ENCODE assay signal across 30 cellular contexts in the genomic region with DNA sequence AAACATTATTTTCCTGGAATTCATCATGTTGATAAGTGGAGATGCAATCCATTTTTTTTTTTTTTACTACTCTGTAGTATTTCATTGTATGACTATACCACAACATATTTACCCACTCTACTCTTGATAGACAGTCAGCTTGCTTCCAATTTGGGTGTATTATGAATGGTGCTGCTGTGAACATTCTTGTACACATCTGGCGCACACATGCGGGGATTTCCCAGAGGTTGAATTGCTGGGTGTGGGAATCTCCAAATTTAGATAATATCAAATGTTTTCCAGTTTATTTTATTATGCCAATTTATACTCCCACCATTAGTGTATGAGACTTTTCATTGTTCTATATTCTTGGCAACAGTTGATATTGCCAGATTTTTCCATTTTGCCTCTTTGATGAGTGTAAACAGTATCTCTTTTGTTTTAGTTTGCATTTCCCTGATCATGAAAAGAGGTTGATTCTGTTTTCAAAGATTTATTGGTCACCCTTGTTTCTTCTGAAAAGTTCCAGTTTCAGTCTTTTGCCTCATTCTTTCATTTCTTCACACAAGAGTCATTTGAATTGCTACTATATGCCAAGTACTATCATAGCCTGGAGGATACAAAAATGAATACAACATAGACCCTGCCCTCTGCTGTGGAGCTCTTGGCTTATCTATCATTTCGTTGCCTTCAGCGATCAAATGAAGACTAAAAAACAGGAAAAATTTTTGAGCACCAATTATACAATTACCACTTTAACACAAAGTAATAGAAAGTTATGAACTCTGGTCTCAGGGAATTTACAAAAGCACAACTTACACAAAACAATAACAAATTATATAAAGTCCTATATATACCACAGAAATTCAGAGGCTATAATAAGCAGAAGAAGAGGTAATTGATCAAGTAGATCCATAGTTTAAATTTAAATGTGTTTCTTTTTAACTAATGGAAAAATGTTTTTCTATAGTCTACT. TPM values are rescaled to one million over a fixed set of nuclear protein-coding genes. Genes with fewer than 3 reads are reported as not detected.
DNase-seq lines count a peak whose midpoint lies in the region; ATAC-seq, FAIRE-seq and TF ChIP-seq lines count a peak whose summit lies in the region.
"Had no signal": no experiment of that assay in that cellular context is flagged by ENCODE, and none has a peak within 500 bp of the region (broad histone marks: within the 10 kb centered on the region; RNA-seq: fewer than 3 reads in every experiment).

No MANE protein-coding gene starts in this region.

- no peaks in the 10 kb centered on the region for H3K9me3 ChIP-seq in T-helper 17 cell (ENCODE audit: control insufficient read depth, low read length, poor library complexity, severe bottlenecking)
- no peaks in the 10 kb centered on the region for H3K9me3 ChIP-seq in pancreas
- H3K9me3 ChIP-seq: esophagus squamous epithelium, left lung, upper lobe of right lung had no signal

- POLR2A ChIA-PET in activated CD4-positive, alpha-beta memory T cell treated with anti-CD3 and anti-CD28 coated beads for 36 hours (lab: Charles Lee): no interaction called here
- POLR2A ChIA-PET in activated CD4-positive, alpha-beta memory T cell treated with anti-CD3 and anti-CD28 coated beads, Interleukin-2, amount 10 ng/mL, durations not matched to agents 7 days and 5 days (lab: Charles Lee): no interaction called here

- no peaks in the 10 kb centered on the region for H3K27me3 ChIP-seq in pancreas
- H3K27me3 ChIP-seq: esophagus squamous epithelium, left lung, upper lobe of right lung had no signal

- peaks cover 7% of the 10 kb centered on the region for H3K4me1 Mint-ChIP-seq in activated CD4-positive, alpha-beta memory T cell treated with anti-CD3 and anti-CD28 coated beads for 36 hours (ENCODE audit: low read depth)
- peaks cover 2% of the 10 kb centered on the region for H3K4me1 Mint-ChIP-seq in activated CD4-positive, alpha-beta memory T cell treated with anti-CD3 and anti-CD28 coated beads, Interleukin-2, amount 10 ng/mL, durations not matched to agents 7 days and 5 days
- peaks cover 9% of the 10 kb centered on the region for H3K4me1 Mint-ChIP-seq in T-helper 17 cell

- WGBS in pancreas, 2 donors: 74 to 88% methylated on average over 4 of the region's 4 CpGs

- DNase-seq in activated CD4-positive, alpha-beta memory T cell treated with anti-CD3 and anti-CD28 coated beads for 36 hours: peak; percentile 35
- DNase-seq in activated CD4-positive, alpha-beta memory T cell treated with anti-CD3 and anti-CD28 coated beads, Interleukin-2, amount 10 ng/mL, durations not matched to agents 7 days and 5 days: no peak
- DNase-seq in T-helper 17 cell: no peak
- DNase-seq in pancreas: no peak
- DNase-seq in NCI-H446 treated with DMSO at 0.1 percent for 48 hours (lab: John Stamatoyannopoulos, UW): no peak
- DNase-seq: activated CD8-positive, alpha-beta memory T cell treated with anti-CD3 and anti-CD28 coated beads for 24 hours; COR-L47; DMS79 treated with DMSO at 0.1 percent for 48 hours; effector memory CD4-positive, alpha-beta T cell; esophagus squamous epithelium; immature natural killer cell; Kasumi-1; left lung; NCI-H1092; NCI-H2081; PC-9; SIG-M5; stimulated activated CD4-positive, alpha-beta T cell treated with anti-CD3 and anti-CD28 coated beads, Interleukin-4, amount 100 ng/mL, for 1 hour; upper lobe of right lung; WERI-Rb-1 had no signal

- H3K27ac Mint-ChIP-seq in activated CD4-positive, alpha-beta memory T cell treated with anti-CD3 and anti-CD28 coated beads for 36 hours: no peak overlapping the region
- no peak overlapping the region for H3K27ac Mint-ChIP-seq in activated CD4-positive, alpha-beta memory T cell treated with anti-CD3 and anti-CD28 coated beads, Interleukin-2, amount 10 ng/mL, durations not matched to agents 7 days and 5 days
- no peak overlapping the region for H3K27ac Mint-ChIP-seq in T-helper 17 cell
- H3K27ac Mint-ChIP-seq: activated naive CD4-positive, alpha-beta T cell treated with anti-CD3 and anti-CD28 coated beads, Interleukin-2, amount 50 U/mL, for 72 hours; activated T-helper 1 cell treated with anti-CD3 and anti-CD28 coated beads, Interleukin-12 subunit alpha, Interleukin-12 subunit beta, Interleukin-2, Interleukin-4 antibody, amounts not matched to agents 30 ng/mL and 10 ng/mL and 1 ng/mL, durations not matched to agents 14 hours and 24 hours and 36 hours; immature natural killer cell; T-helper 1 cell treated with Interleukin-12 subunit alpha and Interleukin-12 subunit beta and Interleukin-4 antibody, amounts not matched to agents 30 μg/mL and 1 μg/mL, for 36 hours had no signal

- CTCF ChIA-PET in activated CD4-positive, alpha-beta memory T cell treated with anti-CD3 and anti-CD28 coated beads for 36 hours (lab: Charles Lee): no interaction called here
- CTCF ChIA-PET in activated CD4-positive, alpha-beta memory T cell treated with anti-CD3 and anti-CD28 coated beads, Interleukin-2, amount 10 ng/mL, durations not matched to agents 7 days and 5 days (lab: Charles Lee): interaction anchor here (1.0 kb wide), 1 partner anchor 183 kb away, joined by 3 read pairs; a partner anchor contains a TSS

- H3K4me1 ChIP-seq in pancreas: no peaks in the 10 kb centered on the region
- H3K4me1 ChIP-seq: esophagus squamous epithelium, left lung, upper lobe of right lung had no signal

- peak; percentile 40 for ATAC-seq in GM19463 (IDR thresholded peaks at IDR 0.05; ENCODE audit: unreplicated experiment)
- ATAC-seq in T-helper 17 cell: peak; percentile 59
- ATAC-seq in pancreas: no peak
- ATAC-seq in GM21576 (IDR thresholded peaks at IDR 0.05; ENCODE audit: unreplicated experiment): no peak
- ATAC-seq in HG02870 (IDR thresholded peaks at IDR 0.05; ENCODE audit: unreplicated experiment): no peak
- ATAC-seq: left lung, upper lobe of right lung had no signal

- no peaks in the 10 kb centered on the region for H3K36me3 ChIP-seq in pancreas
- H3K36me3 ChIP-seq: esophagus squamous epithelium, left lung, upper lobe of right lung, WERI-Rb-1 had no signal

- H3K27me3 Mint-ChIP-seq in activated CD4-positive, alpha-beta memory T cell treated with anti-CD3 and anti-CD28 coated beads for 36 hours: peaks cover under 1% of the 10 kb centered on the region
- H3K27me3 Mint-ChIP-seq in activated CD4-positive, alpha-beta memory T cell treated with anti-CD3 and anti-CD28 coated beads, Interleukin-2, amount 10 ng/mL, durations not matched to agents 7 days and 5 days: peaks cover 32% of the 10 kb centered on the region
- H3K27me3 Mint-ChIP-seq in T-helper 17 cell: peaks cover 11% of the 10 kb centered on the region

- TF ChIP-seq CTCF in pancreas (IDR thresholded peaks at IDR 0.05): no peak

- peak; percentile 26 for FAIRE-seq in pancreas (lab: Jason Lieb, UNC)
- FAIRE-seq: HTR-8/SVneo had no signal

- intact Hi-C loops in activated CD4-positive, alpha-beta memory T cell treated with anti-CD3 and anti-CD28 coated beads for 36 hours (cut with micrococcal nuclease): no loop called here
- intact Hi-C loops in pancreas (cut with DNase I): no loop called here

- H3K27ac ChIP-seq in pancreas: no peak overlapping the region
- H3K27ac ChIP-seq: esophagus squamous epithelium, left lung, PC-9, upper lobe of right lung, WERI-Rb-1 had no signal

- peaks cover 2% of the 10 kb centered on the region for H3K36me3 Mint-ChIP-seq in activated CD4-positive, alpha-beta memory T cell treated with anti-CD3 and anti-CD28 coated beads for 36 hours
- H3K36me3 Mint-ChIP-seq in activated CD4-positive, alpha-beta memory T cell treated with anti-CD3 and anti-CD28 coated beads, Interleukin-2, amount 10 ng/mL, durations not matched to agents 7 days and 5 days (ENCODE audit: low read depth): no peaks in the 10 kb centered on the region
- peaks cover 2% of the 10 kb centered on the region for H3K36me3 Mint-ChIP-seq in T-helper 17 cell (ENCODE audit: low read depth)
- H3K36me3 Mint-ChIP-seq: activated naive CD4-positive, alpha-beta T cell treated with anti-CD3 and anti-CD28 coated beads, Interleukin-2, amount 50 U/mL, for 72 hours had no signal

- no peaks in the 10 kb centered on the region for H3K9me3 Mint-ChIP-seq in activated CD4-positive, alpha-beta memory T cell treated with anti-CD3 and anti-CD28 coated beads for 36 hours
- no peaks in the 10 kb centered on the region for H3K9me3 Mint-ChIP-seq in activated CD4-positive, alpha-beta memory T cell treated with anti-CD3 and anti-CD28 coated beads, Interleukin-2, amount 10 ng/mL, durations not matched to agents 7 days and 5 days
- H3K9me3 Mint-ChIP-seq: activated T-helper 1 cell treated with anti-CD3 and anti-CD28 coated beads, Interleukin-12 subunit alpha, Interleukin-12 subunit beta, Interleukin-2, Interleukin-4 antibody, amounts not matched to agents 30 ng/mL and 10 ng/mL and 1 ng/mL, durations not matched to agents 14 hours and 24 hours and 36 hours; immature natural killer cell; T-helper 1 cell treated with Interleukin-12 subunit alpha and Interleukin-12 subunit beta and Interleukin-4 antibody, amounts not matched to agents 30 μg/mL and 1 μg/mL, for 36 hours had no signal

- H3K4me3 ChIP-seq in pancreas: no peak overlapping the region
- H3K4me3 ChIP-seq: esophagus squamous epithelium, left lung, PC-9, smooth muscle cell, upper lobe of right lung had no signal

- no peak overlapping the region for H3K4me3 Mint-ChIP-seq in activated CD4-positive, alpha-beta memory T cell treated with anti-CD3 and anti-CD28 coated beads for 36 hours
- H3K4me3 Mint-ChIP-seq in activated CD4-positive, alpha-beta memory T cell treated with anti-CD3 and anti-CD28 coated beads, Interleukin-2, amount 10 ng/mL, durations not matched to agents 7 days and 5 days: no peak overlapping the region
- H3K4me3 Mint-ChIP-seq in T-helper 17 cell: no peak overlapping the region
- H3K4me3 Mint-ChIP-seq: activated T-helper 1 cell treated with anti-CD3 and anti-CD28 coated beads, Interleukin-12 subunit alpha, Interleukin-12 subunit beta, Interleukin-2, Interleukin-4 antibody, amounts not matched to agents 30 ng/mL and 10 ng/mL and 1 ng/mL, durations not matched to agents 14 hours and 24 hours and 36 hours; immature natural killer cell; T-helper 1 cell treated with Interleukin-12 subunit alpha and Interleukin-12 subunit beta and Interleukin-4 antibody, amounts not matched to agents 30 μg/mL and 1 μg/mL, for 36 hours had no signal

RNA-seq across cellular contexts. Expression of a gene that starts 17.1 kb away (rescaled TPM):
- 10 to 100 TPM; 42.3 to 43.4 TPM for total RNA-seq in activated CD4-positive, alpha-beta memory T cell treated with anti-CD3 and anti-CD28 coated beads for 36 hours
- 10 to 100 TPM; 45.2 to 49.9 TPM for total RNA-seq in activated CD4-positive, alpha-beta memory T cell treated with anti-CD3 and anti-CD28 coated beads, Interleukin-2, amount 10 ng/mL, durations not matched to agents 7 days and 5 days
- total RNA-seq in T-helper 17 cell (10 to 100 TPM; 49.5 to 62.4 TPM), pancreas (10 to 100 TPM; 12.0 to 66.7 (median 15.5) TPM)
- 10 to 100 TPM in 1 of 2 donors, 1 to 10 TPM in 1; 7.4 to 10.4 TPM for polyA plus RNA-seq in pancreas

RNA-seq across cellular contexts. Expression of a gene that starts 24.2 kb away (rescaled TPM):
- total RNA-seq in activated CD4-positive, alpha-beta memory T cell treated with anti-CD3 and anti-CD28 coated beads for 36 hours: not detected
- not detected for total RNA-seq in activated CD4-positive, alpha-beta memory T cell treated with anti-CD3 and anti-CD28 coated beads, Interleukin-2, amount 10 ng/mL, durations not matched to agents 7 days and 5 days
- under 1 TPM in 1 of 2 donors, not detected in 1; 0.23 TPM for total RNA-seq in T-helper 17 cell
- 1 to 10 TPM; 1.7 to 2.9 (median 2.0) TPM for total RNA-seq in pancreas
- 1 to 10 TPM; 1.3 to 1.6 TPM for polyA plus RNA-seq in pancreas
- total RNA-seq: A172; activated naive CD4-positive, alpha-beta T cell treated with anti-CD3 and anti-CD28 coated beads, Interleukin-2, amount 50 U/mL, for 72 hours; activated T-helper 1 cell treated with anti-CD3 and anti-CD28 coated beads, Interleukin-12 subunit alpha, Interleukin-12 subunit beta, Interleukin-2, Interleukin-4 antibody, amounts not matched to agents 30 ng/mL and 10 ng/mL and 1 ng/mL, durations not matched to agents 14 hours and 24 hours and 36 hours; PC-9 had no signal
- polyA plus RNA-seq: BJ had no signal

Comparison
In these comparisons a context has a peak if more than half of its experiments do, and no peak if none do; other contexts are left out.
1. ATAC-seq: peak in GM19463 (single experiment) and T-helper 17 cell (single experiment); none in pancreas (0 of 4), GM21576 (single experiment) and HG02870 (single experiment).